ENCODE assay signal across 17 cellular contexts in the genomic region with DNA sequence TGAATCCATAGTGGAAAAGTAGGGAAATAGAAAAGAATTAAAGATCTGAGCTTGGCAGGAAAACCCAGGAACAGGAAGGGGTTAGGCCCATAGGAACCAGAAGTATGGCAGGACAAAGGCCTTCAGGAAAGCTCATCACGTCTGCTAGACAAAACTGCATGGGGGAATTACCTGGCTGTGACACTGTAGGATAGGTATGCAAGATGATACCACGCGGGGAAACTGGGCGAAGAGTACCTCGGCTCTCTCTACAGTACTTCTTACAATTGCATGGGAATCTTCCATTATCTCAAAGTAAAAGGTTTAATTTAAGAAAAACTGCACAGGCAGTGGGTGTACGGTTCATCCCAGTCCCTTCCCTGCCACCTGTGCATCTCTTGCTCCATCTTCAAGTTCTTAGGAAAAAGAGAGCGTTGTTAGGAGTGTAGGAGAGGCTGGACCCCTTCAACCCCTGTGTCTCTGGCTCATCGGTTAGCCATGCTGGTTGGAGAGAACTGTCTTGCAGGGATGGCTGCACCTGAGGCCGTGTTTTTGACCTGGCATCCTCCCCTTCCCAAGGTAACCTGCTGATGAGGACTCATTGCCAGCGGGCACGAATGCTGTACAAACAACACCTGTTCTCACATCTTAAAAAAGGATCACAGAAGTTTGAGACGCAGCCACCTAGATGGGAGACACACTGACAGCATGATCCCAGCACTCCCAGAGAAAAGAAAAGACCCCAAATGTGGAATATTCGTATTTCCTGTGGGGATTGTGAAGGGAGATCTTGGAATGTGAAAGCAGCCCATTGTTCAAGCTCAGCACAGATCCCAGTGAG.
DNase-seq lines count a peak whose midpoint lies in the region; ATAC-seq and TF ChIP-seq lines count a peak whose summit lies in the region.
"Had no signal": no experiment of that assay in that cellular context is flagged by ENCODE, and none has a peak within 500 bp of the region (broad histone marks: within the 10 kb centered on the region; RNA-seq: fewer than 3 reads in every experiment).

No MANE protein-coding gene starts in this region.

- no peaks in the 10 kb centered on the region for H3K36me3 ChIP-seq in gastroesophageal sphincter
- H3K36me3 ChIP-seq: SJSA1 had no signal

- H3K27me3 ChIP-seq in gastroesophageal sphincter = no peaks in the 10 kb centered on the region
- H3K27me3 ChIP-seq: SJSA1 had no signal

- WGBS in gastroesophageal sphincter (ENCODE audit: low coverage in 1 of 2), 2 donors = 92 to 96% methylated on average over 8 to 9 of the region's 13 CpGs

- H3K4me3 Mint-ChIP-seq in activated CD4-positive, alpha-beta memory T cell treated with anti-CD3 and anti-CD28 coated beads, Interleukin-2, amount 10 ng/mL, durations not matched to agents 7 days and 5 days = no peak overlapping the region
- H3K4me3 Mint-ChIP-seq in activated CD4-positive, alpha-beta memory T cell treated with anti-CD3 and anti-CD28 coated beads for 36 hours = no peak overlapping the region

- no peak for TF ChIP-seq EP300 in gastroesophageal sphincter (IDR thresholded peaks at IDR 0.05)

- H3K4me1 ChIP-seq in gastroesophageal sphincter = no peaks in the 10 kb centered on the region
- H3K4me1 ChIP-seq: SJSA1 had no signal

- TF ChIP-seq POLR2A in gastroesophageal sphincter (IDR thresholded peaks at IDR 0.05) = no peak

- no peak for ATAC-seq in gastroesophageal sphincter
- ATAC-seq in sciatic nerve = no peak
- ATAC-seq in HG03175 (IDR thresholded peaks at IDR 0.05; ENCODE audit: unreplicated experiment) = no peak
- ATAC-seq in GM18858 (IDR thresholded peaks at IDR 0.05; ENCODE audit: unreplicated experiment) = no peak
- ATAC-seq: K562 had no signal

- TF ChIP-seq CTCF in RWPE1 (conservative IDR thresholded peaks at IDR 0.05; ENCODE audit: low read depth) (no peak), gastroesophageal sphincter (IDR thresholded peaks at IDR 0.05) (no peak)

- CTCF ChIA-PET in activated CD4-positive, alpha-beta memory T cell treated with anti-CD3 and anti-CD28 coated beads, Interleukin-2, amount 10 ng/mL, durations not matched to agents 7 days and 5 days (lab: Charles Lee) = no interaction called here
- CTCF ChIA-PET in activated CD4-positive, alpha-beta memory T cell treated with anti-CD3 and anti-CD28 coated beads for 36 hours (lab: Charles Lee) = no interaction called here
- CTCF ChIA-PET in RWPE1 (lab: Yijun Ruan, JAX) = interaction anchor here (0.6 to 1.0 kb wide), 2 partner anchors 18 to 525 kb away, joined by 3 to 4 read pairs; no protein-coding TSS in a partner anchor

- intact Hi-C loops in activated CD4-positive, alpha-beta memory T cell treated with anti-CD3 and anti-CD28 coated beads for 36 hours (cut with micrococcal nuclease) = loop anchor here (10.0 kb wide), 1 partner anchor 410 kb away; no protein-coding TSS in a partner anchor
- intact Hi-C loops in sciatic nerve (cut with DNase I) = no loop called here

- H3K4me3 ChIP-seq in gastroesophageal sphincter = no peak overlapping the region
- H3K4me3 ChIP-seq: K562, SJSA1 had no signal

- POLR2A ChIA-PET in activated CD4-positive, alpha-beta memory T cell treated with anti-CD3 and anti-CD28 coated beads, Interleukin-2, amount 10 ng/mL, durations not matched to agents 7 days and 5 days (lab: Charles Lee) = no interaction called here
- POLR2A ChIA-PET in activated CD4-positive, alpha-beta memory T cell treated with anti-CD3 and anti-CD28 coated beads for 36 hours (lab: Charles Lee) = no interaction called here
- POLR2A ChIA-PET in RWPE1 (lab: Yijun Ruan, JAX; ENCODE audit: low non-redundant PET) = no interaction called here

- no peak overlapping the region for H3K27ac ChIP-seq in RWPE1
- H3K27ac ChIP-seq in gastroesophageal sphincter = peak overlapping the region in 3 of 4 donors; percentile 4 to 67 (median 12)
- H3K27ac ChIP-seq: C4-2B, SJSA1 had no signal

- H3K9me3 Mint-ChIP-seq in activated CD4-positive, alpha-beta memory T cell treated with anti-CD3 and anti-CD28 coated beads, Interleukin-2, amount 10 ng/mL, durations not matched to agents 7 days and 5 days = no peaks in the 10 kb centered on the region
- no peaks in the 10 kb centered on the region for H3K9me3 Mint-ChIP-seq in activated CD4-positive, alpha-beta memory T cell treated with anti-CD3 and anti-CD28 coated beads for 36 hours

- peaks cover 34% of the 10 kb centered on the region for H3K4me1 Mint-ChIP-seq in activated CD4-positive, alpha-beta memory T cell treated with anti-CD3 and anti-CD28 coated beads, Interleukin-2, amount 10 ng/mL, durations not matched to agents 7 days and 5 days
- peaks cover 33% of the 10 kb centered on the region for H3K4me1 Mint-ChIP-seq in activated CD4-positive, alpha-beta memory T cell treated with anti-CD3 and anti-CD28 coated beads for 36 hours (ENCODE audit: low read depth)

- no peaks in the 10 kb centered on the region for H3K9me3 ChIP-seq in gastroesophageal sphincter
- H3K9me3 ChIP-seq: SJSA1 had no signal

- no peak overlapping the region for H3K27ac Mint-ChIP-seq in activated CD4-positive, alpha-beta memory T cell treated with anti-CD3 and anti-CD28 coated beads, Interleukin-2, amount 10 ng/mL, durations not matched to agents 7 days and 5 days
- H3K27ac Mint-ChIP-seq in activated CD4-positive, alpha-beta memory T cell treated with anti-CD3 and anti-CD28 coated beads for 36 hours = no peak overlapping the region

- H3K36me3 Mint-ChIP-seq in activated CD4-positive, alpha-beta memory T cell treated with anti-CD3 and anti-CD28 coated beads, Interleukin-2, amount 10 ng/mL, durations not matched to agents 7 days and 5 days (ENCODE audit: low read depth) = no peaks in the 10 kb centered on the region
- H3K36me3 Mint-ChIP-seq in activated CD4-positive, alpha-beta memory T cell treated with anti-CD3 and anti-CD28 coated beads for 36 hours = no peaks in the 10 kb centered on the region

- DNase-seq in activated CD4-positive, alpha-beta memory T cell treated with anti-CD3 and anti-CD28 coated beads, Interleukin-2, amount 10 ng/mL, durations not matched to agents 7 days and 5 days = peak; percentile 9
- DNase-seq in activated CD4-positive, alpha-beta memory T cell treated with anti-CD3 and anti-CD28 coated beads for 36 hours = no peak
- peak; percentile 9 for DNase-seq in RWPE1 (ENCODE audit: low spot score)
- DNase-seq in sciatic nerve (ENCODE audit: low spot score) = peak; percentile 18
- no peak for DNase-seq in GDM1 (lab: John Stamatoyannopoulos, UW)
- DNase-seq: 8988T, DMS153, EL, NCI-H1105, NCI-H1694 treated with DMSO at 0.1 percent for 48 hours, NCI-H774 had no signal

- H3K27me3 Mint-ChIP-seq in activated CD4-positive, alpha-beta memory T cell treated with anti-CD3 and anti-CD28 coated beads, Interleukin-2, amount 10 ng/mL, durations not matched to agents 7 days and 5 days = no peaks in the 10 kb centered on the region
- H3K27me3 Mint-ChIP-seq in activated CD4-positive, alpha-beta memory T cell treated with anti-CD3 and anti-CD28 coated beads for 36 hours = no peaks in the 10 kb centered on the region

Comparison
In these comparisons a context has a peak if more than half of its experiments do, and no peak if none do; other contexts are left out.
1. DNase-seq: peak in activated CD4-positive, alpha-beta memory T cell treated with anti-CD3 and anti-CD28 coated beads, Interleukin-2, amount 10 ng/mL, durations not matched to agents 7 days and 5 days (single experiment), RWPE1 (single experiment) and sciatic nerve (single experiment); none in activated CD4-positive, alpha-beta memory T cell treated with anti-CD3 and anti-CD28 coated beads for 36 hours (single experiment) and GDM1 (single experiment).